1 cellular context compared by ENCODE assay signal in genomic region chr4:3353747-3354454, GRCh38.
TF ChIP-seq lines count a peak whose summit lies in the region.

No MANE protein-coding gene starts in this region.

TF ChIP-seq in GM12878, 131 proteins besides CTCF, POLR2A, EP300 and RAD21:
- no peak for TF ChIP-seq TCF3 (IDR thresholded peaks at IDR 0.05; ENCODE audit: borderline replicate concordance, insufficient read depth, low read depth, low read length)
- TF ChIP-seq NBN (IDR thresholded peaks at IDR 0.05): no peak
- no peak for TF ChIP-seq YBX1 (IDR thresholded peaks at IDR 0.05)
- no peak for TF ChIP-seq CBFB (IDR thresholded peaks at IDR 0.05; ENCODE audit: low read depth)
- no peak for TF ChIP-seq WRNIP1 (IDR thresholded peaks at IDR 0.05; ENCODE audit: borderline replicate concordance, low read depth, low read length)
- TF ChIP-seq, protein P1, sequence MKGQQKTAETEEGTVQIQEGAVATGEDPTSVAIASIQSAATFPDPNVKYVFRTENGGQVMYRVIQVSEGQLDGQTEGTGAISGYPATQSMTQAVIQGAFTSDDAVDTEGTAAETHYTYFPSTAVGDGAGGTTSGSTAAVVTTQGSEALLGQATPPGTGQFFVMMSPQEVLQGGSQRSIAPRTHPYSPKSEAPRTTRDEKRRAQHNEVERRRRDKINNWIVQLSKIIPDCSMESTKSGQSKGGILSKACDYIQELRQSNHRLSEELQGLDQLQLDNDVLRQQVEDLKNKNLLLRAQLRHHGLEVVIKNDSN (IDR thresholded peaks at IDR 0.05; ENCODE audit: borderline replicate concordance, extremely low read length, insufficient read depth, low read depth, low read length): no peak
- TF ChIP-seq, protein P2, sequence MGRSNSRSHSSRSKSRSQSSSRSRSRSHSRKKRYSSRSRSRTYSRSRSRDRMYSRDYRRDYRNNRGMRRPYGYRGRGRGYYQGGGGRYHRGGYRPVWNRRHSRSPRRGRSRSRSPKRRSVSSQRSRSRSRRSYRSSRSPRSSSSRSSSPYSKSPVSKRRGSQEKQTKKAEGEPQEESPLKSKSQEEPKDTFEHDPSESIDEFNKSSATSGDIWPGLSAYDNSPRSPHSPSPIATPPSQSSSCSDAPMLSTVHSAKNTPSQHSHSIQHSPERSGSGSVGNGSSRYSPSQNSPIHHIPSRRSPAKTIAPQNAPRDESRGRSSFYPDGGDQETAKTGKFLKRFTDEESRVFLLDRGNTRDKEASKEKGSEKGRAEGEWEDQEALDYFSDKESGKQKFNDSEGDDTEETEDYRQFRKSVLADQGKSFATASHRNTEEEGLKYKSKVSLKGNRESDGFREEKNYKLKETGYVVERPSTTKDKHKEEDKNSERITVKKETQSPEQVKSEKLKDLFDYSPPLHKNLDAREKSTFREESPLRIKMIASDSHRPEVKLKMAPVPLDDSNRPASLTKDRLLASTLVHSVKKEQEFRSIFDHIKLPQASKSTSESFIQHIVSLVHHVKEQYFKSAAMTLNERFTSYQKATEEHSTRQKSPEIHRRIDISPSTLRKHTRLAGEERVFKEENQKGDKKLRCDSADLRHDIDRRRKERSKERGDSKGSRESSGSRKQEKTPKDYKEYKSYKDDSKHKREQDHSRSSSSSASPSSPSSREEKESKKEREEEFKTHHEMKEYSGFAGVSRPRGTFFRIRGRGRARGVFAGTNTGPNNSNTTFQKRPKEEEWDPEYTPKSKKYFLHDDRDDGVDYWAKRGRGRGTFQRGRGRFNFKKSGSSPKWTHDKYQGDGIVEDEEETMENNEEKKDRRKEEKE (IDR thresholded peaks at IDR 0.05): no peak
- TF ChIP-seq KDM1A (IDR thresholded peaks at IDR 0.05; ENCODE audit: borderline replicate concordance): no peak
- TF ChIP-seq MYC (IDR thresholded peaks at IDR 0.05; ENCODE audit: insufficient read depth, insufficient read length, insufficient replicate concordance, low read length, severe bottlenecking): no peak
- TF ChIP-seq NFIC (IDR thresholded peaks at IDR 0.05; ENCODE audit: low read depth, low read length): no peak
- TF ChIP-seq JUNB (IDR thresholded peaks at IDR 0.05): no peak
- TF ChIP-seq, protein P3, sequence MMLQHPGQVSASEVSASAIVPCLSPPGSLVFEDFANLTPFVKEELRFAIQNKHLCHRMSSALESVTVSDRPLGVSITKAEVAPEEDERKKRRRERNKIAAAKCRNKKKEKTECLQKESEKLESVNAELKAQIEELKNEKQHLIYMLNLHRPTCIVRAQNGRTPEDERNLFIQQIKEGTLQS (IDR thresholded peaks at IDR 0.05; ENCODE audit: borderline replicate concordance, extremely low read depth, low read depth, low read length): no peak
- TF ChIP-seq MEF2A (IDR thresholded peaks at IDR 0.05; ENCODE audit: insufficient read depth, low read depth, low read length): no peak
- no peak for TF ChIP-seq PRDM15 (CRISPR knock-in tag; IDR thresholded peaks at IDR 0.05)
- TF ChIP-seq CHD2 (IDR thresholded peaks at IDR 0.05; ENCODE audit: borderline replicate concordance, low read depth, low read length): no peak
- TF ChIP-seq BMI1 (IDR thresholded peaks at IDR 0.05; ENCODE audit: borderline replicate concordance): no peak
- no peak for TF ChIP-seq LARP7 (IDR thresholded peaks at IDR 0.05)
- TF ChIP-seq FOXK2 (IDR thresholded peaks at IDR 0.05): no peak
- no peak for TF ChIP-seq RCOR1 (conservative IDR thresholded peaks at IDR 0.05; ENCODE audit: low read depth, low read length)
